Comparison of ENCODE assay signal across 1 cellular context in the genomic region with DNA sequence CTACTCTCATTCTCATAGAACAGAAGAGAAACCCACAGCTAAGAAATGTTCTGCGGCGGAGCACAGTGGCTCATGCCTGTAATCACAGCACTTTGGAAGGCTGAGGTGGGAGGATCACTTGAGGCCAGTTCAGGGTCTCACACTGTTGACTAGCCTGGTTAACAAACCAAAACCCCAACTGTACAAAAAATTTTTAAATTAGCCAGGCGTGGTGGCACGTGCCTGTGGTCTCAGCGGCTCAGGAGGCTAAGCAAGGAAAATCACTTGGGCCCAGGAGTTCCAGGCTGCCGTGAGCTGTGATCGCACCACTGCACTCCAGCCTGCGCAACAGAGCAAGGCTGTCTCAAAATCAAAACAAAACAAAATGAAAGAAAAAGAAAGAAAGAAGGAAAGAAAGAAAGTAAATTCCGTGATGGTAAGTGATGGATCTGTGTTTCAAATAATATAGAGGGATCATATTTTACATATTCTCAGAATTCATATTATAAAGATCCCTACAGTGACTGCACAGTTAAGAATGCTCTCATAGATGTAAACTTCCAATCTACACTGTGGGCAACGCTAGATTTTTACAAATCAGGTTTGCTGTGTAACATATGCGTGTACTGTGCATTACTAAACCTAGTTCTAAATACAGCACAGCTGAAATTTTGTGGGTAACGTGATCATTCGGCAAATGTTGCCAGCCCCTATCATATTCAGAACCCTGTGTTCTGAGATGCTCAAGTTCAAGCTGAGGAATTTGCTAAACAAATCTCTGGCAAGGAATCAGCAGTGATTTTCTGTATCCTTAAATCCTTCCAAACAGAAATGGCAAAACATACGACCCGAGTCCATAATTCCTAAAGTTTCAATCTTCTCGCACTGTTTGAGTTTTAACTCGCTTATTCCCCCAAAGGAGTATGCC.
TF ChIP-seq lines count a peak whose summit lies in the region.

No MANE protein-coding gene starts in this region.

TF ChIP-seq in K562, 482 proteins besides CTCF, POLR2A, EP300 and RAD21:
- TF ChIP-seq, protein P1, sequence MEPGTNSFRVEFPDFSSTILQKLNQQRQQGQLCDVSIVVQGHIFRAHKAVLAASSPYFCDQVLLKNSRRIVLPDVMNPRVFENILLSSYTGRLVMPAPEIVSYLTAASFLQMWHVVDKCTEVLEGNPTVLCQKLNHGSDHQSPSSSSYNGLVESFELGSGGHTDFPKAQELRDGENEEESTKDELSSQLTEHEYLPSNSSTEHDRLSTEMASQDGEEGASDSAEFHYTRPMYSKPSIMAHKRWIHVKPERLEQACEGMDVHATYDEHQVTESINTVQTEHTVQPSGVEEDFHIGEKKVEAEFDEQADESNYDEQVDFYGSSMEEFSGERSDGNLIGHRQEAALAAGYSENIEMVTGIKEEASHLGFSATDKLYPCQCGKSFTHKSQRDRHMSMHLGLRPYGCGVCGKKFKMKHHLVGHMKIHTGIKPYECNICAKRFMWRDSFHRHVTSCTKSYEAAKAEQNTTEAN (CRISPR knock-in tag; IDR thresholded peaks at IDR 0.05), result no peak
- TF ChIP-seq KDM1A (IDR thresholded peaks at IDR 0.05), result peak; percentile 29 to 70; a peak in 3 of 4 replicates
TF ChIP-seq in K562: peak in this region for 1.
